15 cellular contexts compared by ENCODE assay signal in genomic region chr20:58900292-58900931, GRCh38. TPM values are rescaled to one million over a fixed set of nuclear protein-coding genes. Genes with fewer than 3 reads are reported as not detected.
DNase-seq lines count a peak whose midpoint lies in the region; ATAC-seq and TF ChIP-seq lines count a peak whose summit lies in the region.
"Had no signal": no experiment of that assay in that cellular context is flagged by ENCODE, and none has a peak within 500 bp of the region (broad histone marks: within the 10 kb centered on the region; RNA-seq: fewer than 3 reads in every experiment).

No MANE protein-coding gene starts in this region.

- H3K4me3 Mint-ChIP-seq in glutamatergic neuron (ENCODE audit: unreplicated experiment): peak overlapping the region; percentile 92
- H3K4me3 Mint-ChIP-seq in stimulated activated naive B cell treated with anti-CD40 and anti-IgM and Interleukin-4, amounts not matched to agents 10 μg/mL and 1 μg/mL and 100 μg/mL, for 72 hours: no peak overlapping the region
- H3K4me3 Mint-ChIP-seq: HFFc6 had no signal

- TF ChIP-seq CTCF in left ventricle myocardium inferior (IDR thresholded peaks at IDR 0.05; ENCODE audit: borderline replicate concordance): no peak
- TF ChIP-seq CTCF in OCI-LY7 (conservative IDR thresholded peaks at IDR 0.05; ENCODE audit: low read length): no peak
- no peak for TF ChIP-seq CTCF in glutamatergic neuron (IDR thresholded peaks at IDR 0.05; ENCODE audit: partially characterized antibody, unreplicated experiment)

- CTCF ChIA-PET in OCI-LY7 (lab: Charles Lee; ENCODE audit: unreplicated experiment): no interaction called here

- H4K20me1 ChIP-seq in OCI-LY7 (ENCODE audit: insufficient read depth, low read length): peaks cover 13% of the 10 kb centered on the region

- POLR2A ChIA-PET in OCI-LY7 (lab: Charles Lee): interaction anchor here (0.6 to 0.7 kb wide), 3 partner anchors 38 to 591 kb away, joined by 3 to 5 read pairs (median 3); no protein-coding TSS in a partner anchor

- no peak overlapping the region for H3K4me3 ChIP-seq in left ventricle myocardium inferior
- no peak overlapping the region for H3K4me3 ChIP-seq in right cardiac atrium (ENCODE audit: low read length)
- no peak overlapping the region for H3K4me3 ChIP-seq in OCI-LY7 (ENCODE audit: low read depth, low read length, poor library complexity, severe bottlenecking)

- peaks cover 78% of the 10 kb centered on the region for H3K4me1 Mint-ChIP-seq in glutamatergic neuron (ENCODE audit: low read depth, unreplicated experiment)
- H3K4me1 Mint-ChIP-seq in stimulated activated naive B cell treated with anti-CD40 and anti-IgM and Interleukin-4, amounts not matched to agents 10 μg/mL and 1 μg/mL and 100 μg/mL, for 72 hours: peaks cover 41 to 79% of the 10 kb centered on the region in 2 donors

- no peak for ATAC-seq in right cardiac atrium
- no peak for ATAC-seq in stimulated activated naive B cell treated with anti-CD40 and anti-IgM and Interleukin-4, amounts not matched to agents 10 μg/mL and 1 μg/mL and 100 μg/mL, for 72 hours (replicated peaks)
- no peak for ATAC-seq in GM19452 (IDR thresholded peaks at IDR 0.05; ENCODE audit: unreplicated experiment)

- no peaks in the 10 kb centered on the region for H3K9me3 ChIP-seq in left ventricle myocardium inferior (replicated peaks)
- no peaks in the 10 kb centered on the region for H3K9me3 ChIP-seq in right cardiac atrium (ENCODE audit: control insufficient read depth, low read length)
- no peaks in the 10 kb centered on the region for H3K9me3 ChIP-seq in OCI-LY7 (ENCODE audit: low read length)

- H3K4me1 ChIP-seq in left ventricle myocardium inferior (peaks cover 94% of the 10 kb centered on the region), right cardiac atrium (ENCODE audit: control insufficient read depth, insufficient read depth, low read length) (peaks cover 8% of the 10 kb centered on the region), OCI-LY7 (ENCODE audit: insufficient read depth, low read length, poor library complexity, severe bottlenecking) (peaks cover 7% of the 10 kb centered on the region)

- H3K9me2 ChIP-seq in OCI-LY7 (ENCODE audit: insufficient read depth, low read length): no peaks in the 10 kb centered on the region

- H3K9me3 Mint-ChIP-seq in glutamatergic neuron (ENCODE audit: unreplicated experiment): peaks cover 22% of the 10 kb centered on the region
- no peaks in the 10 kb centered on the region for H3K9me3 Mint-ChIP-seq in stimulated activated naive B cell treated with anti-CD40 and anti-IgM and Interleukin-4, amounts not matched to agents 10 μg/mL and 1 μg/mL and 100 μg/mL, for 72 hours
- H3K9me3 Mint-ChIP-seq: HFFc6 had no signal

- peaks cover 26% of the 10 kb centered on the region for H3K36me3 ChIP-seq in left ventricle myocardium inferior
- H3K36me3 ChIP-seq in OCI-LY7 (ENCODE audit: insufficient read depth, low read length): peaks cover 99% of the 10 kb centered on the region

- peaks cover 13% of the 10 kb centered on the region for H3K27me3 Mint-ChIP-seq in glutamatergic neuron (ENCODE audit: unreplicated experiment)
- H3K27me3 Mint-ChIP-seq in stimulated activated naive B cell treated with anti-CD40 and anti-IgM and Interleukin-4, amounts not matched to agents 10 μg/mL and 1 μg/mL and 100 μg/mL, for 72 hours: no peaks in the 10 kb centered on the region

- H3K27me3 ChIP-seq in left ventricle myocardium inferior (ENCODE audit: low read depth): no peaks in the 10 kb centered on the region
- no peaks in the 10 kb centered on the region for H3K27me3 ChIP-seq in right cardiac atrium (ENCODE audit: control insufficient read depth, insufficient read depth)

- H3K79me2 ChIP-seq in OCI-LY7 (ENCODE audit: insufficient read depth, low read depth, low read length): peaks cover 96% of the 10 kb centered on the region

- TSS peak; percentile 2 for BruUV-seq in OCI-LY7 (replicated peaks; lab: Mats Ljungman, UMichigan)

- DNase-seq in left ventricle myocardium inferior (no peak), right cardiac atrium (no peak), OCI-LY7 (ENCODE audit: low spot score) (no peak), glutamatergic neuron (peak; percentile 37), Ammon's horn (ENCODE audit: low spot score) (no peak), AML-193 (lab: John Stamatoyannopoulos, UW) (no peak)
- no peak for DNase-seq in stimulated activated naive B cell treated with anti-CD40 and anti-IgM and Interleukin-4, amounts not matched to agents 10 μg/mL and 1 μg/mL and 100 μg/mL, for 72 hours
- DNase-seq: activated CD4-positive, alpha-beta T cell treated with anti-CD3 and anti-CD28 coated beads, Interleukin-2, amount 50 U/mL, for 48 hours; activated effector memory CD4-positive, alpha-beta T cell treated with Interleukin-2 at 50 U/mL for 16 hours; DMS79 treated with DMSO at 0.1 percent for 48 hours; HFFc6; NCI-H146; NCI-H748 treated with DMSO at 0.1 percent for 48 hours; T-helper 9 cell had no signal

- H2AFZ ChIP-seq in OCI-LY7 (ENCODE audit: low read length): no peak overlapping the region

- peak overlapping the region; percentile 25 for H3K27ac ChIP-seq in left ventricle myocardium inferior (replicated peaks)
- no peak overlapping the region for H3K27ac ChIP-seq in right cardiac atrium (ENCODE audit: low read length)
- no peak overlapping the region for H3K27ac ChIP-seq in OCI-LY7 (ENCODE audit: low read depth, low read length, poor library complexity, severe bottlenecking)

- H3K4me2 ChIP-seq in OCI-LY7 (ENCODE audit: low read length): no peak overlapping the region

- H3K27ac Mint-ChIP-seq in glutamatergic neuron (ENCODE audit: unreplicated experiment): peak overlapping the region; percentile 99
- peak overlapping the region; percentile 57 for H3K27ac Mint-ChIP-seq in stimulated activated naive B cell treated with anti-CD40 and anti-IgM and Interleukin-4, amounts not matched to agents 10 μg/mL and 1 μg/mL and 100 μg/mL, for 72 hours

- 47% methylated on average over 11 of the region's 11 CpGs for WGBS in right cardiac atrium

- intact Hi-C loops in left ventricle myocardium inferior (cut with micrococcal nuclease): loop anchor here (10.0 kb wide), 1 partner anchor 84 kb away; the partner anchor contains the start of gene NELFCD
- intact Hi-C loops in right cardiac atrium (cut with DNase I): no loop called here
- intact Hi-C loops in OCI-LY7 (cut with micrococcal nuclease; ENCODE audit: unreplicated experiment): no loop called here

- no peaks in the 10 kb centered on the region for H3K36me3 Mint-ChIP-seq in glutamatergic neuron (ENCODE audit: unreplicated experiment)
- peaks cover 39 to 61% of the 10 kb centered on the region in 2 donors for H3K36me3 Mint-ChIP-seq in stimulated activated naive B cell treated with anti-CD40 and anti-IgM and Interleukin-4, amounts not matched to agents 10 μg/mL and 1 μg/mL and 100 μg/mL, for 72 hours

RNA-seq across cellular contexts. Expression of gene GNAS, which starts 47.9 kb away (rescaled TPM):
- total RNA-seq in left ventricle myocardium inferior (1,444 TPM), right cardiac atrium (1,000 to 10,000 TPM; 1,230 to 1,665 (median 1,377) TPM), OCI-LY7 (2022) (913 and 950 TPM in 2 replicates), glutamatergic neuron (ENCODE audit: unreplicated experiment) (1,989 TPM)
- polyA plus RNA-seq in right cardiac atrium: 1,885 TPM
- 546 and 638 TPM in 2 replicates for total RNA-seq in OCI-LY7 (2014; rRNA removed; shearing (Covaris generic))

RNA-seq across cellular contexts. Expression of gene GNAS-AS1, which starts 49.7 kb away (rescaled TPM):
- total RNA-seq in left ventricle myocardium inferior: 0.25 TPM
- under 1 TPM; 0.42 to 0.74 (median 0.50) TPM for total RNA-seq in right cardiac atrium
- 0.32 TPM for polyA plus RNA-seq in right cardiac atrium
- 6.5 and 7.7 TPM in 2 replicates for total RNA-seq in OCI-LY7 (2014; rRNA removed; shearing (Covaris generic))
- 11.6 and 11.7 TPM in 2 replicates for total RNA-seq in OCI-LY7 (2022)
- 11.7 TPM for total RNA-seq in glutamatergic neuron (ENCODE audit: unreplicated experiment)
